Comparison of ENCODE assay signal across 21 cellular contexts in genomic region chr6:111996159-111996558, GRCh38. TPM values are rescaled to one million over a fixed set of nuclear protein-coding genes. Genes with fewer than 3 reads are reported as not detected.
DNase-seq lines count a peak whose midpoint lies in the region; ATAC-seq and TF ChIP-seq lines count a peak whose summit lies in the region.
"Had no signal": no experiment of that assay in that cellular context is flagged by ENCODE, and none has a peak within 500 bp of the region (broad histone marks: within the 10 kb centered on the region; RNA-seq: fewer than 3 reads in every experiment).

No MANE protein-coding gene starts in this region.

- peaks cover 50 to 51% of the 10 kb centered on the region in 2 donors for H3K4me1 Mint-ChIP-seq in natural killer cell treated with Interleukin-12 subunit alpha and Interleukin-12 subunit beta and Interleukin-15 and Interleukin-18, amount 100 ng/mL, for 72 hours (ENCODE audit: low read depth in 2 of 2)
- peaks cover 36 to 37% of the 10 kb centered on the region in 2 donors for H3K4me1 Mint-ChIP-seq in natural killer cell
- H3K4me1 Mint-ChIP-seq in T-cell: peaks cover 57 to 59% (median 58%) of the 10 kb centered on the region in 3 donors
- H3K4me1 Mint-ChIP-seq in activated naive CD8-positive, alpha-beta T cell treated with anti-CD3 and anti-CD28 coated beads, Interleukin-2, amount 10 ng/mL, durations not matched to agents 7 days and 5 days: peaks cover 45% of the 10 kb centered on the region
- peaks cover 61% of the 10 kb centered on the region for H3K4me1 Mint-ChIP-seq in stimulated activated naive CD8-positive, alpha-beta T cell treated with anti-CD3 and anti-CD28 coated beads, Interleukin-15, amount 100 ng/mL, for 72 hours

- intact Hi-C loops in natural killer cell (cut with micrococcal nuclease): loop anchor here (2.0 to 10.0 kb wide), 4 partner anchors 47 to 191 kb away; partner anchors contain the start of gene FYN

- H3K4me3 Mint-ChIP-seq in natural killer cell treated with Interleukin-12 subunit alpha and Interleukin-12 subunit beta and Interleukin-15 and Interleukin-18, amount 100 ng/mL, for 72 hours: peak overlapping the region; percentile 43
- H3K4me3 Mint-ChIP-seq in natural killer cell (no peak overlapping the region), T-cell (peak overlapping the region; percentile 6 to 63 (median 55))
- H3K4me3 Mint-ChIP-seq in activated naive CD8-positive, alpha-beta T cell treated with anti-CD3 and anti-CD28 coated beads, Interleukin-2, amount 10 ng/mL, durations not matched to agents 7 days and 5 days: peak overlapping the region; percentile 71
- peak overlapping the region; percentile 74 for H3K4me3 Mint-ChIP-seq in stimulated activated naive CD8-positive, alpha-beta T cell treated with anti-CD3 and anti-CD28 coated beads, Interleukin-15, amount 100 ng/mL, for 72 hours
- H3K4me3 Mint-ChIP-seq: dendritic cell treated with granulocyte-macrophage colony-stimulating factor and Interleukin-4, amounts not matched to agents 40 ng/mL and 50 ng/mL, for 4 days; stimulated activated naive B cell treated with anti-CD40 and anti-IgM and Interleukin-4, amounts not matched to agents 10 μg/mL and 1 μg/mL and 100 μg/mL, for 72 hours had no signal

- DNase-seq in natural killer cell treated with Interleukin-12 subunit alpha and Interleukin-12 subunit beta and Interleukin-15 and Interleukin-18, amount 100 ng/mL, for 72 hours (ENCODE audit: low spot score): no peak
- DNase-seq in natural killer cell (no peak), T-cell (peak in 18 of 34 experiments; percentile 12 to 48 (median 24)), activated gamma-delta T cell treated with Interleukin-2 at 50 U/mL for 16 hours (no peak)
- DNase-seq in activated naive CD8-positive, alpha-beta T cell treated with anti-CD3 and anti-CD28 coated beads, Interleukin-2, amount 10 ng/mL, durations not matched to agents 7 days and 5 days: no peak
- no peak for DNase-seq in stimulated activated naive CD8-positive, alpha-beta T cell treated with anti-CD3 and anti-CD28 coated beads, Interleukin-15, amount 100 ng/mL, for 72 hours
- DNase-seq: Caco-2; KG1; kidney; NCI-H2029 treated with DMSO at 0.1 percent for 48 hours; NCI-H510A; stimulated activated naive B cell treated with anti-CD40 and anti-IgM and Interleukin-4, amounts not matched to agents 10 μg/mL and 1 μg/mL and 100 μg/mL, for 72 hours; upper lobe of right lung had no signal

- no peaks in the 10 kb centered on the region for H3K9me3 Mint-ChIP-seq in natural killer cell treated with Interleukin-12 subunit alpha and Interleukin-12 subunit beta and Interleukin-15 and Interleukin-18, amount 100 ng/mL, for 72 hours
- H3K9me3 Mint-ChIP-seq in natural killer cell: no peaks in the 10 kb centered on the region
- H3K9me3 Mint-ChIP-seq in T-cell: no peaks in the 10 kb centered on the region
- no peaks in the 10 kb centered on the region for H3K9me3 Mint-ChIP-seq in activated naive CD8-positive, alpha-beta T cell treated with anti-CD3 and anti-CD28 coated beads, Interleukin-2, amount 10 ng/mL, durations not matched to agents 7 days and 5 days
- peaks cover 0 to 4% of the 10 kb centered on the region in 2 donors for H3K9me3 Mint-ChIP-seq in stimulated activated naive CD8-positive, alpha-beta T cell treated with anti-CD3 and anti-CD28 coated beads, Interleukin-15, amount 100 ng/mL, for 72 hours
- H3K9me3 Mint-ChIP-seq: dendritic cell treated with granulocyte-macrophage colony-stimulating factor and Interleukin-4, amounts not matched to agents 40 ng/mL and 50 ng/mL, for 4 days; stimulated activated naive B cell treated with anti-CD40 and anti-IgM and Interleukin-4, amounts not matched to agents 10 μg/mL and 1 μg/mL and 100 μg/mL, for 72 hours had no signal

- no peak for TF ChIP-seq CTCF in natural killer cell (IDR thresholded peaks at IDR 0.05)

- CTCF ChIA-PET in T-cell (lab: Charles Lee): interaction anchor here (1.0 to 2.0 kb wide), 7 partner anchors 30 to 288 kb away, joined by 3 to 12 read pairs (median 4); no protein-coding TSS in a partner anchor

- no peaks in the 10 kb centered on the region for H3K27me3 Mint-ChIP-seq in natural killer cell treated with Interleukin-12 subunit alpha and Interleukin-12 subunit beta and Interleukin-15 and Interleukin-18, amount 100 ng/mL, for 72 hours
- H3K27me3 Mint-ChIP-seq in natural killer cell (ENCODE audit: low read depth in 2 of 2) (no peaks in the 10 kb centered on the region), T-cell (no peaks in the 10 kb centered on the region)
- no peaks in the 10 kb centered on the region for H3K27me3 Mint-ChIP-seq in activated naive CD8-positive, alpha-beta T cell treated with anti-CD3 and anti-CD28 coated beads, Interleukin-2, amount 10 ng/mL, durations not matched to agents 7 days and 5 days
- no peaks in the 10 kb centered on the region for H3K27me3 Mint-ChIP-seq in stimulated activated naive CD8-positive, alpha-beta T cell treated with anti-CD3 and anti-CD28 coated beads, Interleukin-15, amount 100 ng/mL, for 72 hours

- peak overlapping the region; percentile 20 to 76 for H3K27ac Mint-ChIP-seq in natural killer cell treated with Interleukin-12 subunit alpha and Interleukin-12 subunit beta and Interleukin-15 and Interleukin-18, amount 100 ng/mL, for 72 hours
- H3K27ac Mint-ChIP-seq in natural killer cell (no peak overlapping the region), T-cell (peak overlapping the region; percentile 80 to 87)
- H3K27ac Mint-ChIP-seq in activated naive CD8-positive, alpha-beta T cell treated with anti-CD3 and anti-CD28 coated beads, Interleukin-2, amount 10 ng/mL, durations not matched to agents 7 days and 5 days: peak overlapping the region; percentile 47
- H3K27ac Mint-ChIP-seq in stimulated activated naive CD8-positive, alpha-beta T cell treated with anti-CD3 and anti-CD28 coated beads, Interleukin-15, amount 100 ng/mL, for 72 hours: peak overlapping the region; percentile 71 to 82
- H3K27ac Mint-ChIP-seq: dendritic cell treated with granulocyte-macrophage colony-stimulating factor and Interleukin-4, amounts not matched to agents 40 ng/mL and 50 ng/mL, for 4 days; stimulated activated naive B cell treated with anti-CD40 and anti-IgM and Interleukin-4, amounts not matched to agents 10 μg/mL and 1 μg/mL and 100 μg/mL, for 72 hours had no signal

- H3K36me3 Mint-ChIP-seq in natural killer cell treated with Interleukin-12 subunit alpha and Interleukin-12 subunit beta and Interleukin-15 and Interleukin-18, amount 100 ng/mL, for 72 hours: no peaks in the 10 kb centered on the region
- H3K36me3 Mint-ChIP-seq in natural killer cell (no peaks in the 10 kb centered on the region), T-cell (no peaks in the 10 kb centered on the region)
- H3K36me3 Mint-ChIP-seq in activated naive CD8-positive, alpha-beta T cell treated with anti-CD3 and anti-CD28 coated beads, Interleukin-2, amount 10 ng/mL, durations not matched to agents 7 days and 5 days: peaks cover 3% of the 10 kb centered on the region
- H3K36me3 Mint-ChIP-seq: stimulated activated naive B cell treated with anti-CD40 and anti-IgM and Interleukin-4, amounts not matched to agents 10 μg/mL and 1 μg/mL and 100 μg/mL, for 72 hours had no signal

- ATAC-seq in natural killer cell treated with Interleukin-12 subunit alpha and Interleukin-12 subunit beta and Interleukin-15 and Interleukin-18, amount 100 ng/mL, for 72 hours: no peak
- ATAC-seq in natural killer cell: no peak
- ATAC-seq in T-cell (replicated peaks in 1 of 4): peak in 3 of 4 experiments; percentile 28 to 65 (median 37)
- peak; percentile 22 for ATAC-seq in activated naive CD8-positive, alpha-beta T cell treated with anti-CD3 and anti-CD28 coated beads, Interleukin-2, amount 10 ng/mL, durations not matched to agents 7 days and 5 days (ENCODE audit: low read depth)
- peak; percentile 46 for ATAC-seq in stimulated activated naive CD8-positive, alpha-beta T cell treated with anti-CD3 and anti-CD28 coated beads, Interleukin-15, amount 100 ng/mL, for 72 hours
- ATAC-seq in HG02759 (IDR thresholded peaks at IDR 0.05; ENCODE audit: unreplicated experiment): no peak
- ATAC-seq in HG03520 (IDR thresholded peaks at IDR 0.05; ENCODE audit: unreplicated experiment): no peak
- ATAC-seq: stimulated activated naive B cell treated with anti-CD40 and anti-IgM and Interleukin-4, amounts not matched to agents 10 μg/mL and 1 μg/mL and 100 μg/mL, for 72 hours; upper lobe of right lung had no signal

- POLR2A ChIA-PET in T-cell (lab: Charles Lee): interaction anchor here in 1 of 2 donors (0.5 kb wide), 1 partner anchor 243 kb away, joined by 5 read pairs; no protein-coding TSS in a partner anchor
- POLR2A ChIA-PET in activated naive CD8-positive, alpha-beta T cell treated with anti-CD3 and anti-CD28 coated beads, Interleukin-2, amount 10 ng/mL, durations not matched to agents 7 days and 5 days (lab: Charles Lee): interaction anchor here (1.2 to 1.4 kb wide), 2 partner anchors 123 to 236 kb away, joined by 3 read pairs; partner anchors contain the start of gene FYN

RNA-seq across cellular contexts. Expression of gene CCN6, which starts 57.7 kb away (rescaled TPM):
- not detected for total RNA-seq in natural killer cell treated with Interleukin-12 subunit alpha and Interleukin-12 subunit beta and Interleukin-15 and Interleukin-18, amount 100 ng/mL, for 72 hours
- total RNA-seq in natural killer cell (not detected), T-cell (not detected)
- not detected for total RNA-seq in activated naive CD8-positive, alpha-beta T cell treated with anti-CD3 and anti-CD28 coated beads, Interleukin-2, amount 10 ng/mL, durations not matched to agents 7 days and 5 days
- total RNA-seq: activated CD8-positive, alpha-beta memory T cell treated with anti-CD3 and anti-CD28 coated beads for 36 hours; bronchial epithelial cell; Caco-2; endothelial cell of umbilical vein; fibroblast of villous mesenchyme; lung; upper lobe of right lung had no signal

Comparison
In these comparisons a context has a peak if more than half of its experiments do, and no peak if none do; other contexts are left out.
1. H3K27ac Mint-ChIP-seq: peak in natural killer cell treated with Interleukin-12 subunit alpha and Interleukin-12 subunit beta and Interleukin-15 and Interleukin-18, amount 100 ng/mL, for 72 hours (2 of 2), T-cell (2 of 2), activated naive CD8-positive, alpha-beta T cell treated with anti-CD3 and anti-CD28 coated beads, Interleukin-2, amount 10 ng/mL, durations not matched to agents 7 days and 5 days (single experiment) and stimulated activated naive CD8-positive, alpha-beta T cell treated with anti-CD3 and anti-CD28 coated beads, Interleukin-15, amount 100 ng/mL, for 72 hours (2 of 2); none in natural killer cell (0 of 2).
2. ATAC-seq: peak in T-cell (3 of 4), activated naive CD8-positive, alpha-beta T cell treated with anti-CD3 and anti-CD28 coated beads, Interleukin-2, amount 10 ng/mL, durations not matched to agents 7 days and 5 days (single experiment) and stimulated activated naive CD8-positive, alpha-beta T cell treated with anti-CD3 and anti-CD28 coated beads, Interleukin-15, amount 100 ng/mL, for 72 hours (single experiment); none in natural killer cell treated with Interleukin-12 subunit alpha and Interleukin-12 subunit beta and Interleukin-15 and Interleukin-18, amount 100 ng/mL, for 72 hours (0 of 2), natural killer cell (0 of 3), HG02759 (single experiment) and HG03520 (single experiment).
3. DNase-seq: peak in T-cell (18 of 34); none in natural killer cell treated with Interleukin-12 subunit alpha and Interleukin-12 subunit beta and Interleukin-15 and Interleukin-18, amount 100 ng/mL, for 72 hours (single experiment), natural killer cell (single experiment), activated naive CD8-positive, alpha-beta T cell treated with anti-CD3 and anti-CD28 coated beads, Interleukin-2, amount 10 ng/mL, durations not matched to agents 7 days and 5 days (single experiment), stimulated activated naive CD8-positive, alpha-beta T cell treated with anti-CD3 and anti-CD28 coated beads, Interleukin-15, amount 100 ng/mL, for 72 hours (0 of 2) and activated gamma-delta T cell treated with Interleukin-2 at 50 U/mL for 16 hours (single experiment).